ENCODE assay signal across 13 cellular contexts in the genomic region with DNA sequence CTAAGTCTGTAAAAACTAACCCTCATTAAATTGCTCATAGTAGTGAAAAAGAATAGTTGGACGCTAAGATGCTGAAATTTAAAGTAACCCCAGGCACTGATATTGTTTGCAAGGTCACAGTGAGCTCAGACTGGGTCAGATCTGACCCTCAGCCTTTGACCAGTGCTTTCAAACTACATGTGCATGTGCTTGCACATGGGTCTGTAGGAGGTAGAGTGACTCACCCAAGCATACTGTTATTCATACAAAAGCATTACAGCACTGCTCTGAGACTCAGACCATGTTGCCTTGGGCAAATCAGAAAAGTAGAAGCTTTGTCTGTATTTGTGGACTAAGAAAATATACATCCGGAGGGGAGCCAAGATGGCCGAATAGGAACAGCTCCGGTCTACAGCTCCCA.
DNase-seq lines count a peak whose midpoint lies in the region; ATAC-seq and TF ChIP-seq lines count a peak whose summit lies in the region.
"Had no signal": no experiment of that assay in that cellular context is flagged by ENCODE, and none has a peak within 500 bp of the region (broad histone marks: within the 10 kb centered on the region; RNA-seq: fewer than 3 reads in every experiment).

No MANE protein-coding gene starts in this region.

- in situ Hi-C loops in astrocyte of the spinal cord (cut with HindIII; ENCODE audit: low sequenced_read_pairs), result no loop called here

- no peak overlapping the region for H3K4me3 ChIP-seq in astrocyte of the spinal cord (ENCODE audit: low read depth, low read length)

- H3K27me3 Mint-ChIP-seq in activated T-cell treated with anti-CD3 and anti-CD28 coated beads, Interleukin-2, amount 50 U/mL, for 72 hours (ENCODE audit: low read depth), result no peaks in the 10 kb centered on the region
- H3K27me3 Mint-ChIP-seq: natural killer cell treated with Interleukin-12 subunit alpha and Interleukin-12 subunit beta and Interleukin-15 and Interleukin-18, amount 100 ng/mL, for 72 hours had no signal

- no peak for TF ChIP-seq CTCF in astrocyte of the spinal cord (IDR thresholded peaks at IDR 0.05; ENCODE audit: low read depth, low read length)

- H3K27ac Mint-ChIP-seq in activated T-cell treated with anti-CD3 and anti-CD28 coated beads, Interleukin-2, amount 50 U/mL, for 72 hours, result no peak overlapping the region
- H3K27ac Mint-ChIP-seq: natural killer cell treated with Interleukin-12 subunit alpha and Interleukin-12 subunit beta and Interleukin-15 and Interleukin-18, amount 100 ng/mL, for 72 hours; stimulated activated naive B cell treated with anti-CD40 and anti-IgM and Interleukin-4, amounts not matched to agents 10 μg/mL and 1 μg/mL and 100 μg/mL, for 72 hours had no signal

- no peak overlapping the region for H3K4me3 Mint-ChIP-seq in activated T-cell treated with anti-CD3 and anti-CD28 coated beads, Interleukin-2, amount 50 U/mL, for 72 hours
- H3K4me3 Mint-ChIP-seq: natural killer cell treated with Interleukin-12 subunit alpha and Interleukin-12 subunit beta and Interleukin-15 and Interleukin-18, amount 100 ng/mL, for 72 hours; stimulated activated naive B cell treated with anti-CD40 and anti-IgM and Interleukin-4, amounts not matched to agents 10 μg/mL and 1 μg/mL and 100 μg/mL, for 72 hours had no signal

- no peaks in the 10 kb centered on the region for H3K9me3 Mint-ChIP-seq in activated T-cell treated with anti-CD3 and anti-CD28 coated beads, Interleukin-2, amount 50 U/mL, for 72 hours
- H3K9me3 Mint-ChIP-seq: stimulated activated naive B cell treated with anti-CD40 and anti-IgM and Interleukin-4, amounts not matched to agents 10 μg/mL and 1 μg/mL and 100 μg/mL, for 72 hours had no signal

- no peaks in the 10 kb centered on the region for H3K36me3 Mint-ChIP-seq in activated T-cell treated with anti-CD3 and anti-CD28 coated beads, Interleukin-2, amount 50 U/mL, for 72 hours (ENCODE audit: insufficient read depth in 2 of 2)
- H3K36me3 Mint-ChIP-seq: natural killer cell treated with Interleukin-12 subunit alpha and Interleukin-12 subunit beta and Interleukin-15 and Interleukin-18, amount 100 ng/mL, for 72 hours; stimulated activated naive B cell treated with anti-CD40 and anti-IgM and Interleukin-4, amounts not matched to agents 10 μg/mL and 1 μg/mL and 100 μg/mL, for 72 hours had no signal

- H3K4me1 Mint-ChIP-seq in activated T-cell treated with anti-CD3 and anti-CD28 coated beads, Interleukin-2, amount 50 U/mL, for 72 hours (ENCODE audit: low read depth), result no peaks in the 10 kb centered on the region
- H3K4me1 Mint-ChIP-seq: stimulated activated naive B cell treated with anti-CD40 and anti-IgM and Interleukin-4, amounts not matched to agents 10 μg/mL and 1 μg/mL and 100 μg/mL, for 72 hours had no signal

- DNase-seq in AG08395 (ENCODE audit: low spot score), result peak; percentile 49
- peak; percentile 21 for DNase-seq in HuH-7 (ENCODE audit: low spot score)
- DNase-seq in astrocyte of the spinal cord (ENCODE audit: low read depth, low spot score), result peak; percentile 82
- peak; percentile 66 for DNase-seq in hepatic stellate cell (ENCODE audit: low spot score)
- no peak for DNase-seq in NCI-H1105 treated with DMSO at 0.1 percent for 48 hours (lab: John Stamatoyannopoulos, UW)
- no peak for DNase-seq in activated T-cell treated with anti-CD3 and anti-CD28 coated beads, Interleukin-2, amount 50 U/mL, for 1 hour
- DNase-seq in activated T-cell treated with anti-CD3 and anti-CD28 coated beads, Interleukin-2, amount 50 U/mL, for 72 hours, result no peak
- DNase-seq: activated CD4-positive, alpha-beta T cell treated with anti-CD3 and anti-CD28 coated beads for 4 hours; AML-193; kidney; stimulated activated naive B cell treated with anti-CD40 and anti-IgM and Interleukin-4, amounts not matched to agents 10 μg/mL and 1 μg/mL and 100 μg/mL, for 72 hours had no signal

- ATAC-seq in GM21825 (IDR thresholded peaks at IDR 0.05; ENCODE audit: unreplicated experiment), result no peak
- ATAC-seq in activated T-cell treated with anti-CD3 and anti-CD28 coated beads, Interleukin-2, amount 50 U/mL, for 72 hours (replicated peaks in 1 of 2), result no peak
- ATAC-seq: natural killer cell treated with Interleukin-12 subunit alpha and Interleukin-12 subunit beta and Interleukin-15 and Interleukin-18, amount 100 ng/mL, for 72 hours; stimulated activated naive B cell treated with anti-CD40 and anti-IgM and Interleukin-4, amounts not matched to agents 10 μg/mL and 1 μg/mL and 100 μg/mL, for 72 hours had no signal

Comparison
In these comparisons a context has a peak if more than half of its experiments do, and no peak if none do; other contexts are left out.
1. DNase-seq: peak in AG08395 (single experiment), HuH-7 (single experiment), astrocyte of the spinal cord (single experiment) and hepatic stellate cell (single experiment); none in NCI-H1105 treated with DMSO at 0.1 percent for 48 hours (single experiment), activated T-cell treated with anti-CD3 and anti-CD28 coated beads, Interleukin-2, amount 50 U/mL, for 1 hour (single experiment) and activated T-cell treated with anti-CD3 and anti-CD28 coated beads, Interleukin-2, amount 50 U/mL, for 72 hours (0 of 2).